Comparison of ENCODE assay signal across 13 cellular contexts in genomic region chr1:83545450-83545849, GRCh38.
DNase-seq lines count a peak whose midpoint lies in the region; ATAC-seq and TF ChIP-seq lines count a peak whose summit lies in the region.
"Had no signal": no experiment of that assay in that cellular context is flagged by ENCODE, and none has a peak within 500 bp of the region (broad histone marks: within the 10 kb centered on the region; RNA-seq: fewer than 3 reads in every experiment).

No MANE protein-coding gene starts in this region.

- no peaks in the 10 kb centered on the region for H3K9me3 ChIP-seq in RWPE2 (ENCODE audit: severe bottlenecking)

- H3K27me3 ChIP-seq in RWPE2 (ENCODE audit: insufficient read depth, poor library complexity, severe bottlenecking): no peaks in the 10 kb centered on the region

- H3K27ac ChIP-seq in RWPE2 (ENCODE audit: poor library complexity, severe bottlenecking): no peak overlapping the region

- TF ChIP-seq CTCF in AG10803 (conservative IDR thresholded peaks at IDR 0.05; ENCODE audit: low read length) (peak; percentile 12; the same call in 1 of the 2 replicates), RWPE2 (IDR thresholded peaks at IDR 0.05; ENCODE audit: poor library complexity, severe bottlenecking) (peak; percentile 3)

- H3K4me1 ChIP-seq in RWPE2 (ENCODE audit: insufficient read depth, poor library complexity, severe bottlenecking): no peaks in the 10 kb centered on the region

- no peak for ATAC-seq in RWPE2 (ENCODE audit: low read depth)
- ATAC-seq: stimulated activated memory B cell treated with anti-CD40 and anti-IgM and Interleukin-4, amounts not matched to agents 10 μg/mL and 1 μg/mL and 100 μg/mL, for 72 hours had no signal

- no peak for DNase-seq in AG10803 (ENCODE audit: low read depth)
- peak; percentile 17 for DNase-seq in HT1080 (ENCODE audit: low read depth)
- no peak for DNase-seq in RWPE2 (ENCODE audit: low spot score)
- DNase-seq in iPS DF 19.7 (ENCODE audit: low read depth, low spot score): peak; percentile 20
- no peak for DNase-seq in NCI-H1694 treated with DMSO at 0.1 percent for 48 hours (lab: John Stamatoyannopoulos, UW)
- no peak for DNase-seq in AG20443 (ENCODE audit: low spot score)
- DNase-seq in HCEC 1CT: no peak
- DNase-seq in effector CD8-positive, alpha-beta T cell (lab: John Stamatoyannopoulos, UW): no peak
- DNase-seq: activated CD4-positive, alpha-beta T cell treated with anti-CD3 and anti-CD28 coated beads for 4 hours; EL; NCI-H526; stimulated activated CD4-positive, alpha-beta T cell treated with anti-CD3 and anti-CD28 coated beads, Interleukin-1b, Interleukin-23, amount 100 ng/mL, for 48 hours had no signal

- no peaks in the 10 kb centered on the region for H3K36me3 ChIP-seq in RWPE2 (ENCODE audit: low read depth)

- H3K4me3 ChIP-seq in AG10803 (ENCODE audit: low read length) (no peak overlapping the region), RWPE2 (ENCODE audit: severe bottlenecking) (no peak overlapping the region)

Comparison
In these comparisons a context has a peak if more than half of its experiments do, and no peak if none do; other contexts are left out.
1. DNase-seq: peak in HT1080 (single experiment) and iPS DF 19.7 (single experiment); none in AG10803 (single experiment), RWPE2 (single experiment), NCI-H1694 treated with DMSO at 0.1 percent for 48 hours (single experiment), AG20443 (single experiment), HCEC 1CT (single experiment) and effector CD8-positive, alpha-beta T cell (single experiment).